ENCODE assay signal across 8 cellular contexts in the genomic region with DNA sequence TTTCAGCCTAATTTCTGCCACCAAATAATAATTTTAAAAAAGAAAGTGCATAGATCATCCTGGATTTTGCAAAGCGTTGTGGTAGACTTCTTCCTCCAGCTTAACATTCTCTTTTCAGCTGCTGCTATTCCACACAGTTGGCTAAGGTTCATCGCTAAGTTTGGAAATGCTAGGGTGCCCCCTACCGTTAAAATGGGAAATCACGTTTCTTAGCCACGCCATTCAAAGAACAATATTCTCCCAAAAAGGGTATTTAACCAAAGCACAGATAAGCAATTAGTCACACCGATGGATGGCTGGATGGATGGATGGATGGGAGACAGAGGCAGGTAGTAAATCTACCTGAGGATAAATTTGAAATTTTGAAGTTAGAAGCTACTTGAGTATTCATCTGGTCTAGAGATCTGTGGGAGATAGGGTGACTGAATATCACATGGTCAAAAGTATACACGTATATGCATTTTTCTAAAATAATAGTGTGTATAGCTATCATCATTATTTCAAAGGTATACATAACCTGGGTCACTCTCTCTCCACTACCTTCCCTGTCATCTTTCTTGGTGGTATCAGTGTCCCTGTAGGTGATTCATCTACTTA.
DNase-seq lines count a peak whose midpoint lies in the region; ATAC-seq and TF ChIP-seq lines count a peak whose summit lies in the region.

No MANE protein-coding gene starts in this region.

- H3K36me3 ChIP-seq in GM06990 (ENCODE audit: control insufficient read depth, insufficient read depth, low read length) = no peaks in the 10 kb centered on the region
- no peaks in the 10 kb centered on the region for H3K36me3 ChIP-seq in HEK293 (ENCODE audit: control insufficient read depth in 2 of 2, insufficient read depth in 1 of 2, low read length in 2 of 2)
- no peaks in the 10 kb centered on the region for H3K36me3 ChIP-seq in SU-DHL-6 (ENCODE audit: low read length)
- H3K36me3 ChIP-seq in liver (ENCODE audit: control insufficient read depth in 4 of 4, insufficient read depth in 3 of 4, low read depth in 1 of 4, low read length in 3 of 4) = no peaks in the 10 kb centered on the region

- no peak overlapping the region for H3K27ac Mint-ChIP-seq in chondrocyte (ENCODE audit: unreplicated experiment)

- TF ChIP-seq CTCF in 22Rv1 (IDR thresholded peaks at IDR 0.05) = peak; percentile 83
- peak; percentile 77 for TF ChIP-seq CTCF in GM06990 (IDR thresholded peaks at IDR 0.05; ENCODE audit: insufficient read depth, low read length, poor library complexity, severe bottlenecking)
- TF ChIP-seq CTCF in HEK293 (tag by site-specific recombination; IDR thresholded peaks at IDR 0.05) = peak; percentile 47; the same call in 1 of the 2 replicates
- TF ChIP-seq CTCF in SU-DHL-6 (IDR thresholded peaks at IDR 0.05; ENCODE audit: insufficient read depth, low read length, poor library complexity, severe bottlenecking) = peak; percentile 70
- TF ChIP-seq CTCF in chondrocyte (IDR thresholded peaks at IDR 0.05) = peak; percentile 90
- TF ChIP-seq CTCF in liver (IDR thresholded peaks at IDR 0.05; ENCODE audit: low read depth, low read length, missing input control) = peak; percentile 83

- ATAC-seq in stimulated activated naive CD8-positive, alpha-beta T cell treated with anti-CD3 and anti-CD28 coated beads, Interleukin-15, Interleukin-2, amounts not matched to agents 100 U/mL and 50 U/mL, for 24 hours = no peak

- no peaks in the 10 kb centered on the region for H3F3A ChIP-seq in SU-DHL-6 (ENCODE audit: insufficient read depth)

- no peak overlapping the region for H3K4me3 Mint-ChIP-seq in chondrocyte (ENCODE audit: unreplicated experiment)

- WGBS in liver = 9% methylated on average over 7 of the region's 7 CpGs

- H3K27me3 ChIP-seq in GM06990 (replicated peaks; ENCODE audit: control insufficient read depth, insufficient read depth, low read length) (no peaks in the 10 kb centered on the region), SU-DHL-6 (ENCODE audit: low read length) (no peaks in the 10 kb centered on the region), liver (ENCODE audit: control insufficient read depth in 4 of 4, insufficient read depth in 4 of 4, low read length in 3 of 4) (no peaks in the 10 kb centered on the region)

- H3K4me3 ChIP-seq in GM06990 (replicated peaks; ENCODE audit: low read depth, low read length) (no peak overlapping the region), HEK293 (ENCODE audit: low read depth, low read length) (no peak overlapping the region), SU-DHL-6 (ENCODE audit: insufficient read depth, low read length, poor library complexity, severe bottlenecking) (no peak overlapping the region), liver (ENCODE audit: low read depth in 1 of 3, low read length in 3 of 3) (no peak overlapping the region)

- no peak overlapping the region for H3K9ac ChIP-seq in SU-DHL-6 (ENCODE audit: low read length)
- no peak overlapping the region for H3K9ac ChIP-seq in liver (ENCODE audit: low read depth in 1 of 2, low read length in 2 of 2)

- no peaks in the 10 kb centered on the region for H3K36me3 Mint-ChIP-seq in chondrocyte (ENCODE audit: low read depth)

- H3K27me3 Mint-ChIP-seq in chondrocyte (ENCODE audit: low read depth) = peaks cover 42% of the 10 kb centered on the region

- no peaks in the 10 kb centered on the region for H3K9me3 Mint-ChIP-seq in chondrocyte (ENCODE audit: low read depth)

- H3K4me1 ChIP-seq in HEK293 (ENCODE audit: control insufficient read depth, insufficient read depth, low read length) (no peaks in the 10 kb centered on the region), liver (ENCODE audit: control insufficient read depth in 4 of 4, insufficient read depth in 4 of 4, low read length in 3 of 4) (no peaks in the 10 kb centered on the region)

- H3K9me2 ChIP-seq in SU-DHL-6 (replicated peaks; ENCODE audit: insufficient read depth, low read length) = no peaks in the 10 kb centered on the region

- no peaks in the 10 kb centered on the region for H3K4me1 Mint-ChIP-seq in chondrocyte (ENCODE audit: low read depth)

- H3K27ac ChIP-seq in 22Rv1 = no peak overlapping the region
- H3K27ac ChIP-seq in HEK293 (ENCODE audit: extremely low read depth, low read depth, low read length) = no peak overlapping the region
- H3K27ac ChIP-seq in SU-DHL-6 (ENCODE audit: low read depth, low read length) = no peak overlapping the region
- no peak overlapping the region for H3K27ac ChIP-seq in liver (ENCODE audit: low read depth in 1 of 2, low read length in 2 of 2)

- H4K20me1 ChIP-seq in SU-DHL-6 (ENCODE audit: low read depth, low read length) = no peaks in the 10 kb centered on the region

- H2AFZ ChIP-seq in SU-DHL-6 (ENCODE audit: low read depth, low read length, severe bottlenecking) = no peak overlapping the region

- peak; percentile 92 to 93 for TF ChIP-seq RAD21 in liver (IDR thresholded peaks at IDR 0.05)

- DNase-seq in GM06990 (ENCODE audit: extremely low read depth, insufficient read length) = peak; percentile 18
- DNase-seq in M059J (ENCODE audit: low read depth) = peak; percentile 40
- DNase-seq in chondrocyte (ENCODE audit: low spot score) = no peak
- peak; percentile 33 for DNase-seq in stimulated activated naive CD8-positive, alpha-beta T cell treated with anti-CD3 and anti-CD28 coated beads, Interleukin-15, Interleukin-2, amounts not matched to agents 100 U/mL and 50 U/mL, for 24 hours

- POLR2A ChIA-PET in HEK293 (lab: Yijun Ruan, JAX) = no interaction called here

- CTCF ChIA-PET in HEK293 (lab: Yijun Ruan, JAX) = interaction anchor here (0.5 to 3.3 kb wide), 28 partner anchors 12 to 1308 kb away, joined by 3 to 35 read pairs (median 3); no protein-coding TSS in a partner anchor

- H3K79me2 ChIP-seq in SU-DHL-6 (ENCODE audit: insufficient read depth, low read length) = no peaks in the 10 kb centered on the region

- no peak overlapping the region for H3K4me2 ChIP-seq in SU-DHL-6 (ENCODE audit: low read depth, low read length, poor library complexity, severe bottlenecking)

- H3K9me3 ChIP-seq in HEK293 (ENCODE audit: control insufficient read depth, insufficient read depth, low read depth, low read length) (no peaks in the 10 kb centered on the region), SU-DHL-6 (ENCODE audit: insufficient read depth, low read length) (no peaks in the 10 kb centered on the region), liver (ENCODE audit: control insufficient read depth in 4 of 4, low read length in 3 of 4) (no peaks in the 10 kb centered on the region)

TF ChIP-seq in HEK293, 187 proteins besides CTCF, POLR2A, EP300 and RAD21:
- TF ChIP-seq ZNF433 (tag by site-specific recombination; IDR thresholded peaks at IDR 0.05; ENCODE audit: low read depth) (no peak), ZNF654 (tag by site-specific recombination; IDR thresholded peaks at IDR 0.05; ENCODE audit: low read depth) (peak; percentile 84), ZNF561 (tag by site-specific recombination; IDR thresholded peaks at IDR 0.05; ENCODE audit: borderline replicate concordance) (no peak), ZNF335 (tag by site-specific recombination; conservative IDR thresholded peaks at IDR 0.05) (no peak), ZNF660 (tag by site-specific recombination; IDR thresholded peaks at IDR 0.05) (peak; percentile 59; the same call in 1 of the 2 replicates)

TF ChIP-seq in liver, 16 proteins besides CTCF, POLR2A, EP300 and RAD21:
- TF ChIP-seq NR2F2 (IDR thresholded peaks at IDR 0.05) = no peak
- TF ChIP-seq FOXA2 (IDR thresholded peaks at IDR 0.05) = no peak
- TF ChIP-seq YY1 (IDR thresholded peaks at IDR 0.05) = no peak
- TF ChIP-seq SP1 (IDR thresholded peaks at IDR 0.05) = no peak
- no peak for TF ChIP-seq TAF1 (conservative IDR thresholded peaks at IDR 0.05)
- no peak for TF ChIP-seq GABPA (IDR thresholded peaks at IDR 0.05 in 1 of 2, conservative IDR thresholded peaks at IDR 0.05 in 1 of 2)
- TF ChIP-seq, protein P1, sequence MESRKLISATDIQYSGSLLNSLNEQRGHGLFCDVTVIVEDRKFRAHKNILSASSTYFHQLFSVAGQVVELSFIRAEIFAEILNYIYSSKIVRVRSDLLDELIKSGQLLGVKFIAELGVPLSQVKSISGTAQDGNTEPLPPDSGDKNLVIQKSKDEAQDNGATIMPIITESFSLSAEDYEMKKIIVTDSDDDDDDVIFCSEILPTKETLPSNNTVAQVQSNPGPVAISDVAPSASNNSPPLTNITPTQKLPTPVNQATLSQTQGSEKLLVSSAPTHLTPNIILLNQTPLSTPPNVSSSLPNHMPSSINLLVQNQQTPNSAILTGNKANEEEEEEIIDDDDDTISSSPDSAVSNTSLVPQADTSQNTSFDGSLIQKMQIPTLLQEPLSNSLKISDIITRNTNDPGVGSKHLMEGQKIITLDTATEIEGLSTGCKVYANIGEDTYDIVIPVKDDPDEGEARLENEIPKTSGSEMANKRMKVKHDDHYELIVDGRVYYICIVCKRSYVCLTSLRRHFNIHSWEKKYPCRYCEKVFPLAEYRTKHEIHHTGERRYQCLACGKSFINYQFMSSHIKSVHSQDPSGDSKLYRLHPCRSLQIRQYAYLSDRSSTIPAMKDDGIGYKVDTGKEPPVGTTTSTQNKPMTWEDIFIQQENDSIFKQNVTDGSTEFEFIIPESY (IDR thresholded peaks at IDR 0.05) = no peak
- no peak for TF ChIP-seq HNF4G (IDR thresholded peaks at IDR 0.05)
- TF ChIP-seq JUND (IDR thresholded peaks at IDR 0.05) = no peak
- TF ChIP-seq, protein P2, sequence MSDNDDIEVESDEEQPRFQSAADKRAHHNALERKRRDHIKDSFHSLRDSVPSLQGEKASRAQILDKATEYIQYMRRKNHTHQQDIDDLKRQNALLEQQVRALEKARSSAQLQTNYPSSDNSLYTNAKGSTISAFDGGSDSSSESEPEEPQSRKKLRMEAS (IDR thresholded peaks at IDR 0.05) = no peak
